In genomic region chr18:3025544-3025943, GRCh38 we compare ENCODE assay signal across 19 cellular contexts. TPM values are rescaled to one million over a fixed set of nuclear protein-coding genes. Genes with fewer than 3 reads are reported as not detected.
DNase-seq lines count a peak whose midpoint lies in the region; ATAC-seq and TF ChIP-seq lines count a peak whose summit lies in the region.
"Had no signal": no experiment of that assay in that cellular context is flagged by ENCODE, and none has a peak within 500 bp of the region (broad histone marks: within the 10 kb centered on the region; RNA-seq: fewer than 3 reads in every experiment).

No MANE protein-coding gene starts in this region.

- peak; percentile 59 for ATAC-seq in Right ventricle myocardium superior (ENCODE audit: poor library complexity)
- no peak for ATAC-seq in Right ventricle myocardium inferior
- ATAC-seq in left ventricle myocardium superior, result peak; percentile 54
- ATAC-seq in left cardiac atrium, result no peak
- peak; percentile 74 for ATAC-seq in left lung
- ATAC-seq in upper lobe of right lung, result peak; percentile 51
- ATAC-seq: CD8-positive, alpha-beta T cell had no signal

- no peak overlapping the region for H3K4me3 ChIP-seq in left lung
- H3K4me3 ChIP-seq in upper lobe of right lung, result no peak overlapping the region
- H3K4me3 ChIP-seq: BLaER1, HAP-1 had no signal

- no peaks in the 10 kb centered on the region for H3K27me3 ChIP-seq in left lung
- H3K27me3 ChIP-seq in upper lobe of right lung, result no peaks in the 10 kb centered on the region
- H3K27me3 ChIP-seq: BLaER1 had no signal

- H3K27ac ChIP-seq in left lung, result no peak overlapping the region
- H3K27ac ChIP-seq in upper lobe of right lung, result no peak overlapping the region
- H3K27ac ChIP-seq: 22Rv1, BLaER1, C4-2B had no signal

- H3K4me1 ChIP-seq in left lung (peaks cover 0 to 12% of the 10 kb centered on the region in 2 donors), upper lobe of right lung (peaks cover 9% of the 10 kb centered on the region)

- TF ChIP-seq CTCF in left lung (IDR thresholded peaks at IDR 0.05) (no peak), upper lobe of right lung (IDR thresholded peaks at IDR 0.05) (no peak)

- DNase-seq in Right ventricle myocardium superior, result no peak
- no peak for DNase-seq in Right ventricle myocardium inferior (ENCODE audit: missing footprints)
- DNase-seq in left ventricle myocardium superior, result no peak
- no peak for DNase-seq in left cardiac atrium
- no peak for DNase-seq in left lung
- no peak for DNase-seq in upper lobe of right lung
- no peak for DNase-seq in NCI-H524 treated with DMSO at 0.1 percent for 48 hours (lab: John Stamatoyannopoulos, UW)
- no peak for DNase-seq in activated effector memory CD4-positive, alpha-beta T cell treated with anti-CD3 and anti-CD28 coated beads, Interleukin-2, amount 50 U/mL, for 16 hours
- DNase-seq: Caco-2; CD4-positive, CD25-positive, alpha-beta regulatory T cell; CD8-positive, alpha-beta T cell; DMS153; DND-41; GOT3; HFFc6 had no signal

- H3K9me3 ChIP-seq in left lung, result no peaks in the 10 kb centered on the region
- H3K9me3 ChIP-seq in upper lobe of right lung, result no peaks in the 10 kb centered on the region
- H3K9me3 ChIP-seq: BLaER1, Caco-2, HAP-1 had no signal

- intact Hi-C loops in Right ventricle myocardium superior (cut with DNase I), result no loop called here
- intact Hi-C loops in Right ventricle myocardium inferior (cut with DNase I), result no loop called here
- intact Hi-C loops in left ventricle myocardium superior (cut with micrococcal nuclease), result no loop called here
- intact Hi-C loops in left cardiac atrium (cut with DNase I), result no loop called here
- intact Hi-C loops in left lung (cut with DNase I), result no loop called here
- intact Hi-C loops in upper lobe of right lung (cut with DNase I), result no loop called here

- H3K36me3 ChIP-seq in left lung (no peaks in the 10 kb centered on the region), upper lobe of right lung (no peaks in the 10 kb centered on the region)
- H3K36me3 ChIP-seq: BLaER1, HAP-1 had no signal

RNA-seq across cellular contexts. Expression of gene LPIN2, which starts 12.6 kb away (rescaled TPM):
- total RNA-seq in Right ventricle myocardium superior (10.4 TPM), Right ventricle myocardium inferior (9.9 TPM), left ventricle myocardium superior (10.6 TPM), left cardiac atrium (10 to 100 TPM; 15.2 to 16.4 TPM), left lung (10 to 100 TPM; 47.3 to 63.2 TPM), upper lobe of right lung (50.7 TPM)

Comparison
In these comparisons a context has a peak if more than half of its experiments do, and no peak if none do; other contexts are left out.
1. ATAC-seq: peak in Right ventricle myocardium superior (single experiment), left ventricle myocardium superior (single experiment), left lung (single experiment) and upper lobe of right lung (single experiment); none in Right ventricle myocardium inferior (single experiment) and left cardiac atrium (0 of 2).